ENCODE assay signal across 8 cellular contexts in the genomic region with DNA sequence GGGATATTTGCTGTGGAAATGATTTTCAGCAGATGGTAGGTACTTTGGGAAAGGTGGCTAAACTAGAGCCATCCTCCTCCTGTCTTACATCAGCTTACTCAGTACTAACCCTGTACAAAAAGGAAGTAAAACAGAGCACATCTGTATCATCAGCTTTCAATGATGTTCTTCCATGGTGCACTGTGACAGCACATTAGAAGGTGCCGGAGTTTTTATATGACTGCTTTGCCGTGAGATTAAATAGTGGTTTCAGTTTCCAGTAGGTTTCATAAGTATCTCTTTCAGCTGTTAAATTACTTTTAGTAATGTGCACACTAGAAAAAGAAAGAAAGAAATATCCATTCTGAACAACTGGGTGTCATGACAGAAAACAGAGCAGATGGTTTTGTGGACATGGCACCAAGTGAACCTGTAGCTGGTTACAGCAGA.
DNase-seq lines count a peak whose midpoint lies in the region; ATAC-seq lines count a peak whose summit lies in the region.

No MANE protein-coding gene starts in this region.

- ATAC-seq in CD4-positive, CD25-positive, alpha-beta regulatory T cell (ENCODE audit: low read depth in 2 of 2): peak; percentile 79 to 81
- peak; percentile 97 for ATAC-seq in HG03196 (IDR thresholded peaks at IDR 0.05; ENCODE audit: unreplicated experiment)
- peak; percentile 91 to 95 for ATAC-seq in natural killer cell treated with Interleukin-12 subunit alpha and Interleukin-12 subunit beta and Interleukin-15 and Interleukin-18, amount 100 ng/mL, for 72 hours

- H3K27ac Mint-ChIP-seq in CD4-positive, CD25-positive, alpha-beta regulatory T cell: peak overlapping the region; percentile 91 to 98 (median 95)
- H3K27ac Mint-ChIP-seq in natural killer cell treated with Interleukin-12 subunit alpha and Interleukin-12 subunit beta and Interleukin-15 and Interleukin-18, amount 100 ng/mL, for 72 hours: peak overlapping the region; percentile 96 to 100

- H3K9me3 Mint-ChIP-seq in CD4-positive, CD25-positive, alpha-beta regulatory T cell: no peaks in the 10 kb centered on the region
- H3K9me3 Mint-ChIP-seq in natural killer cell treated with Interleukin-12 subunit alpha and Interleukin-12 subunit beta and Interleukin-15 and Interleukin-18, amount 100 ng/mL, for 72 hours: peaks cover 10% of the 10 kb centered on the region

- peaks cover 66% of the 10 kb centered on the region for H3K4me1 ChIP-seq in CD4-positive, CD25-positive, alpha-beta regulatory T cell (ENCODE audit: control insufficient read depth, insufficient read depth, low read length, poor library complexity, severe bottlenecking)

- H3K27me3 ChIP-seq in CD4-positive, CD25-positive, alpha-beta regulatory T cell (ENCODE audit: control insufficient read depth, insufficient read depth, low read length): no peaks in the 10 kb centered on the region

- peak overlapping the region; percentile 86 for H3K27ac ChIP-seq in CD4-positive, CD25-positive, alpha-beta regulatory T cell (ENCODE audit: insufficient read depth, low read length, poor library complexity, severe bottlenecking)

- no peaks in the 10 kb centered on the region for H3K27me3 Mint-ChIP-seq in CD4-positive, CD25-positive, alpha-beta regulatory T cell
- H3K27me3 Mint-ChIP-seq in natural killer cell treated with Interleukin-12 subunit alpha and Interleukin-12 subunit beta and Interleukin-15 and Interleukin-18, amount 100 ng/mL, for 72 hours: no peaks in the 10 kb centered on the region

- peaks cover 31 to 83% (median 68%) of the 10 kb centered on the region in 4 donors for H3K4me1 Mint-ChIP-seq in CD4-positive, CD25-positive, alpha-beta regulatory T cell
- peaks cover 70 to 78% of the 10 kb centered on the region in 2 donors for H3K4me1 Mint-ChIP-seq in natural killer cell treated with Interleukin-12 subunit alpha and Interleukin-12 subunit beta and Interleukin-15 and Interleukin-18, amount 100 ng/mL, for 72 hours (ENCODE audit: low read depth in 2 of 2)

- peak overlapping the region; percentile 65 for H3K4me3 ChIP-seq in CD4-positive, CD25-positive, alpha-beta regulatory T cell (ENCODE audit: low read depth, low read length)

- peaks cover 2% of the 10 kb centered on the region for H3K36me3 ChIP-seq in CD4-positive, CD25-positive, alpha-beta regulatory T cell (ENCODE audit: control insufficient read depth, insufficient read depth, low read length)

- peaks cover 32% of the 10 kb centered on the region for H3K36me3 Mint-ChIP-seq in CD4-positive, CD25-positive, alpha-beta regulatory T cell
- peaks cover 9% of the 10 kb centered on the region for H3K36me3 Mint-ChIP-seq in natural killer cell treated with Interleukin-12 subunit alpha and Interleukin-12 subunit beta and Interleukin-15 and Interleukin-18, amount 100 ng/mL, for 72 hours

- no peaks in the 10 kb centered on the region for H3K9me3 ChIP-seq in CD4-positive, CD25-positive, alpha-beta regulatory T cell (ENCODE audit: control insufficient read depth in 2 of 2, low read length in 2 of 2)

- peak overlapping the region; percentile 44 to 80 (median 66) for H3K4me3 Mint-ChIP-seq in CD4-positive, CD25-positive, alpha-beta regulatory T cell
- H3K4me3 Mint-ChIP-seq in natural killer cell treated with Interleukin-12 subunit alpha and Interleukin-12 subunit beta and Interleukin-15 and Interleukin-18, amount 100 ng/mL, for 72 hours: peak overlapping the region; percentile 77

- DNase-seq in CD4-positive, CD25-positive, alpha-beta regulatory T cell: peak in 2 of 3 donors; percentile 68 to 87
- peak; percentile 5 for DNase-seq in GM19240 (ENCODE audit: insufficient read length, low spot score)
- peak; percentile 23 for DNase-seq in activated naive CD4-positive, alpha-beta T cell treated with anti-CD3 and anti-CD28 coated beads, Interleukin-2, amount 50 U/mL, for 16 hours
- DNase-seq in natural killer cell treated with Interleukin-12 subunit alpha and Interleukin-12 subunit beta and Interleukin-15 and Interleukin-18, amount 100 ng/mL, for 72 hours (ENCODE audit: low spot score): peak; percentile 72
- DNase-seq in NCI-H345 treated with DMSO at 0.1 percent for 48 hours (lab: John Stamatoyannopoulos, UW; ENCODE audit: unreplicated experiment): no peak
- DNase-seq in DMS 273 (lab: John Stamatoyannopoulos, UW; ENCODE audit: unreplicated experiment): no peak
- DNase-seq in inferior parietal cortex (ENCODE audit: extremely low spot score): no peak

Comparison
In these comparisons a context has a peak if more than half of its experiments do, and no peak if none do; other contexts are left out.
1. DNase-seq: peak in CD4-positive, CD25-positive, alpha-beta regulatory T cell (2 of 3), GM19240 (single experiment), activated naive CD4-positive, alpha-beta T cell treated with anti-CD3 and anti-CD28 coated beads, Interleukin-2, amount 50 U/mL, for 16 hours (single experiment) and natural killer cell treated with Interleukin-12 subunit alpha and Interleukin-12 subunit beta and Interleukin-15 and Interleukin-18, amount 100 ng/mL, for 72 hours (single experiment); none in NCI-H345 treated with DMSO at 0.1 percent for 48 hours (single experiment), DMS 273 (single experiment) and inferior parietal cortex (single experiment).
2. Peak in every context shown above with its lines, with median percentiles within 50 percentile points of each other: ATAC-seq.